Comparison of ENCODE assay signal across 8 cellular contexts in the genomic region with DNA sequence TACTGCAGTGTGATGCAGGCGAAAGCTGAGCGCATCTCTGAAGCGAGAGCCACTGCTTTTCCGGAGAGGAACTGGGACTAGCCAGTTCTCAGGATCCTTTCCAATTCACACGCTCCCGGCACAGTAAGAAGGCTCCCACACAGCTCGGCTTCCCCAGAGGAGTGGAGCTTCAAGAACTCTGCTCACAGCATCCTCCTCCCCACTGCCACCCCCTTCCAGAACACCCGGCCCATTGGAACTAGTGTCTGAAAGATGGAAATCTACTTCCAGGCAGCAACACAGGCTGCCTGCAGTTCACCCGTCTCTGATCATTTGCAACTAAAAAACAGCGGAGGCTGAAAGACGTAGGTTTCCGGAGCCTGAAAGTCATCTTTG. TPM values are rescaled to one million over a fixed set of nuclear protein-coding genes. Genes with fewer than 3 reads are reported as not detected.
A peak's percentile ranks its signal among the peaks of the same experiment; 100 is the strongest.
DNase-seq lines count a peak whose midpoint lies in the region; ATAC-seq and TF ChIP-seq lines count a peak whose summit lies in the region.

TSS of gene DGKB (minus strand) at position 163 of the 375 bp plus-strand sequence.

- no peaks in the 10 kb centered on the region for H3K4me1 Mint-ChIP-seq in activated T-helper 2 cell treated with anti-CD3 and anti-CD28 coated beads, Interferon-gamma antibody, Interleukin-2, Interleukin-4, amounts not matched to agents 10 μg/mL and 5 μg/mL and 100 μg/mL, durations not matched to agents 14 hours and 24 hours and 36 hours (ENCODE audit: low read depth)

- ATAC-seq in GM19455 (IDR thresholded peaks at IDR 0.05; ENCODE audit: unreplicated experiment), result no peak

- peak within 1 kb of the TSS; percentile 22 to 44 for H3K4me3 ChIP-seq in foreskin fibroblast (ENCODE audit: low read depth in 1 of 2, low read length in 2 of 2)

- intact Hi-C loops in activated T-helper 2 cell treated with anti-CD3 and anti-CD28 coated beads, Interferon-gamma antibody, Interleukin-2, Interleukin-4, amounts not matched to agents 10 μg/mL and 5 μg/mL and 100 μg/mL, durations not matched to agents 14 hours and 24 hours and 36 hours (cut with micrococcal nuclease), result no loop called here

- H3K9me3 Mint-ChIP-seq in activated T-helper 2 cell treated with anti-CD3 and anti-CD28 coated beads, Interferon-gamma antibody, Interleukin-2, Interleukin-4, amounts not matched to agents 10 μg/mL and 5 μg/mL and 100 μg/mL, durations not matched to agents 14 hours and 24 hours and 36 hours, result peaks cover 3% of the 10 kb centered on the region

- TF ChIP-seq CTCF in foreskin fibroblast (IDR thresholded peaks at IDR 0.05; ENCODE audit: low read depth, low read length), result no peak

- no peaks in the 10 kb centered on the region for H3K36me3 Mint-ChIP-seq in activated T-helper 2 cell treated with anti-CD3 and anti-CD28 coated beads, Interferon-gamma antibody, Interleukin-2, Interleukin-4, amounts not matched to agents 10 μg/mL and 5 μg/mL and 100 μg/mL, durations not matched to agents 14 hours and 24 hours and 36 hours (ENCODE audit: low read depth)

- DNase-seq in DMS53 treated with DMSO at 0.1 percent for 48 hours (lab: John Stamatoyannopoulos, UW; ENCODE audit: unreplicated experiment) (peak; percentile 40), NCI-H748 (lab: John Stamatoyannopoulos, UW; ENCODE audit: unreplicated experiment) (peak; percentile 82), foreskin fibroblast (peak; percentile 29 to 66), pons (ENCODE audit: low spot score) (peak; percentile 40), NCI-H2029 (lab: John Stamatoyannopoulos, UW) (no peak)
- DNase-seq in activated T-helper 2 cell treated with anti-CD3 and anti-CD28 coated beads, Interferon-gamma antibody, Interleukin-2, Interleukin-4, amounts not matched to agents 10 μg/mL and 5 μg/mL and 100 μg/mL, durations not matched to agents 14 hours and 24 hours and 36 hours (ENCODE audit: low spot score), result no peak
- DNase-seq in activated CD8-positive, alpha-beta memory T cell treated with anti-CD3 and anti-CD28 coated beads for 24 hours, result no peak

- no peak within 1 kb of the TSS for H3K4me3 Mint-ChIP-seq in activated T-helper 2 cell treated with anti-CD3 and anti-CD28 coated beads, Interferon-gamma antibody, Interleukin-2, Interleukin-4, amounts not matched to agents 10 μg/mL and 5 μg/mL and 100 μg/mL, durations not matched to agents 14 hours and 24 hours and 36 hours (ENCODE audit: low read depth)

- H3K27me3 Mint-ChIP-seq in activated T-helper 2 cell treated with anti-CD3 and anti-CD28 coated beads, Interferon-gamma antibody, Interleukin-2, Interleukin-4, amounts not matched to agents 10 μg/mL and 5 μg/mL and 100 μg/mL, durations not matched to agents 14 hours and 24 hours and 36 hours (ENCODE audit: low read depth), result no peaks in the 10 kb centered on the region

- no peak within 1 kb of the TSS for H3K27ac Mint-ChIP-seq in activated T-helper 2 cell treated with anti-CD3 and anti-CD28 coated beads, Interferon-gamma antibody, Interleukin-2, Interleukin-4, amounts not matched to agents 10 μg/mL and 5 μg/mL and 100 μg/mL, durations not matched to agents 14 hours and 24 hours and 36 hours

RNA-seq across cellular contexts. Expression of gene DGKB, which starts in this region (rescaled TPM):
- total RNA-seq in activated T-helper 2 cell treated with anti-CD3 and anti-CD28 coated beads, Interferon-gamma antibody, Interleukin-2, Interleukin-4, amounts not matched to agents 10 μg/mL and 5 μg/mL and 100 μg/mL, durations not matched to agents 14 hours and 24 hours and 36 hours, result not detected in 2 replicates

Comparison
In these comparisons a context has a peak if more than half of its experiments do, and no peak if none do; other contexts are left out.
1. DNase-seq: peak in DMS53 treated with DMSO at 0.1 percent for 48 hours (single experiment), NCI-H748 (single experiment), foreskin fibroblast (2 of 2) and pons (single experiment); none in NCI-H2029 (single experiment), activated T-helper 2 cell treated with anti-CD3 and anti-CD28 coated beads, Interferon-gamma antibody, Interleukin-2, Interleukin-4, amounts not matched to agents 10 μg/mL and 5 μg/mL and 100 μg/mL, durations not matched to agents 14 hours and 24 hours and 36 hours (single experiment) and activated CD8-positive, alpha-beta memory T cell treated with anti-CD3 and anti-CD28 coated beads for 24 hours (single experiment).